Comparison of ENCODE assay signal across 2 cellular contexts in the genomic region with DNA sequence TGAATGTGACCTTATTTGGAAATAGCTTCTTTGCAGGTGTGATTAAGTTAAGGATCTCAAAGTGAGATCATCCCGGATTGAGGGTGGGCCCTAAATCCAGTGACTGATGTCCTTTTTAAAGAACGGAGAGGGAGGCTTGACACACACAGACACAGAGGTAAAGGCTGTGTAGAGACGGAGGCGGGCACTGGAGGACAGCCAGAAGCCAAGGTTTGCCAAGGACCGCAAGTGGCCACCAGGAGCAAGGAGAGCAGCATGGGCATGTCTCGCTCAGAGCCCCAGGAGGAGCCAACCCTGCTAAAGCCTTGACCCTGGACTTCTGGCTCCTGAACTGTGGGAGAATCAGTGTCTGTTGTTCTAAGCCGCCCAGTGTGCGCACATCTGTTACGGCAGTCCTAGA.
TF ChIP-seq lines count a peak whose summit lies in the region.

No MANE protein-coding gene starts in this region.

TF ChIP-seq in A549, 52 proteins besides CTCF, POLR2A, EP300 and RAD21:
- TF ChIP-seq RARB (CRISPR knock-in tag; IDR thresholded peaks at IDR 0.05) (no peak), MAZ (IDR thresholded peaks at IDR 0.05; ENCODE audit: borderline replicate concordance, low read depth, low read length) (no peak), PHF8 (IDR thresholded peaks at IDR 0.05; ENCODE audit: borderline replicate concordance, low read depth) (no peak)
- TF ChIP-seq, protein P1, sequence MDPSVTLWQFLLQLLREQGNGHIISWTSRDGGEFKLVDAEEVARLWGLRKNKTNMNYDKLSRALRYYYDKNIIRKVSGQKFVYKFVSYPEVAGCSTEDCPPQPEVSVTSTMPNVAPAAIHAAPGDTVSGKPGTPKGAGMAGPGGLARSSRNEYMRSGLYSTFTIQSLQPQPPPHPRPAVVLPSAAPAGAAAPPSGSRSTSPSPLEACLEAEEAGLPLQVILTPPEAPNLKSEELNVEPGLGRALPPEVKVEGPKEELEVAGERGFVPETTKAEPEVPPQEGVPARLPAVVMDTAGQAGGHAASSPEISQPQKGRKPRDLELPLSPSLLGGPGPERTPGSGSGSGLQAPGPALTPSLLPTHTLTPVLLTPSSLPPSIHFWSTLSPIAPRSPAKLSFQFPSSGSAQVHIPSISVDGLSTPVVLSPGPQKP (IDR thresholded peaks at IDR 0.05; ENCODE audit: low read depth, low read length): no peak

TF ChIP-seq in IMR-90, 13 proteins besides CTCF, POLR2A, EP300 and RAD21:
- no peak for TF ChIP-seq MAZ (IDR thresholded peaks at IDR 0.05; ENCODE audit: borderline replicate concordance, low read depth, low read length)
- no peak for TF ChIP-seq CEBPB (IDR thresholded peaks at IDR 0.05; ENCODE audit: low read depth, low read length)
- no peak for TF ChIP-seq MAFK (IDR thresholded peaks at IDR 0.05; ENCODE audit: low read depth, low read length)
- TF ChIP-seq BHLHE40 (IDR thresholded peaks at IDR 0.05; ENCODE audit: low read depth, low read length): no peak
- TF ChIP-seq, protein P2, sequence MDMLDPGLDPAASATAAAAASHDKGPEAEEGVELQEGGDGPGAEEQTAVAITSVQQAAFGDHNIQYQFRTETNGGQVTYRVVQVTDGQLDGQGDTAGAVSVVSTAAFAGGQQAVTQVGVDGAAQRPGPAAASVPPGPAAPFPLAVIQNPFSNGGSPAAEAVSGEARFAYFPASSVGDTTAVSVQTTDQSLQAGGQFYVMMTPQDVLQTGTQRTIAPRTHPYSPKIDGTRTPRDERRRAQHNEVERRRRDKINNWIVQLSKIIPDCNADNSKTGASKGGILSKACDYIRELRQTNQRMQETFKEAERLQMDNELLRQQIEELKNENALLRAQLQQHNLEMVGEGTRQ (IDR thresholded peaks at IDR 0.05; ENCODE audit: low read depth, low read length): no peak
- TF ChIP-seq RFX5 (IDR thresholded peaks at IDR 0.05; ENCODE audit: low read depth, low read length): no peak
- TF ChIP-seq CHD1 (IDR thresholded peaks at IDR 0.05; ENCODE audit: low read depth, low read length): no peak
- TF ChIP-seq RCOR1 (IDR thresholded peaks at IDR 0.05; ENCODE audit: insufficient replicate concordance, low read length): no peak
- TF ChIP-seq MXI1 (IDR thresholded peaks at IDR 0.05; ENCODE audit: borderline replicate concordance, low read depth, low read length): no peak
TF ChIP-seq in IMR-90: peak in this region for 0.
